ENCODE assay signal across 17 cellular contexts in genomic region chr1:17149771-17150170, GRCh38. TPM values are rescaled to one million over a fixed set of nuclear protein-coding genes. Genes with fewer than 3 reads are reported as not detected.
DNase-seq lines count a peak whose midpoint lies in the region; ATAC-seq, FAIRE-seq and TF ChIP-seq lines count a peak whose summit lies in the region.
"Had no signal": no experiment of that assay in that cellular context is flagged by ENCODE, and none has a peak within 500 bp of the region (broad histone marks: within the 10 kb centered on the region; RNA-seq: fewer than 3 reads in every experiment).

No MANE protein-coding gene starts in this region.

- POLR2A ChIA-PET in K562 (lab: Yijun Ruan, JAX), result interaction anchor here (1.0 to 1.2 kb wide), 3 partner anchors 12 to 244 kb away, joined by 3 to 5 read pairs (median 5); no protein-coding TSS in a partner anchor

- H3K9ac ChIP-seq in OCI-LY3 (ENCODE audit: low read length) (peak overlapping the region; percentile 23; the same call in 1 of the 2 replicates), K562 (ENCODE audit: insufficient read depth in 1 of 2, low read depth in 2 of 2, low read length in 2 of 2) (no peak overlapping the region)
- H3K9ac ChIP-seq: BLaER1 treated with 17β-estradiol and CSF1 and Interleukin-3, amounts not matched to agents 10 nM and 100 nM had no signal

- H3K4me1 ChIP-seq in OCI-LY3 (ENCODE audit: low read length) (peaks cover 16% of the 10 kb centered on the region), K562 (replicated peaks in 1 of 2; ENCODE audit: control insufficient read depth in 2 of 2, insufficient read depth in 2 of 2, low read length in 2 of 2) (peaks cover 0 to 6% of the 10 kb centered on the region in 2 experiments; a peak in 1 of 5 replicates), right lobe of liver (no peaks in the 10 kb centered on the region)

- H3K9me3 ChIP-seq in OCI-LY3 (ENCODE audit: insufficient read depth, low read length), result no peaks in the 10 kb centered on the region
- no peaks in the 10 kb centered on the region for H3K9me3 ChIP-seq in K562 (replicated peaks; ENCODE audit: control insufficient read depth, insufficient read depth, low read depth, low read length)
- no peaks in the 10 kb centered on the region for H3K9me3 ChIP-seq in right lobe of liver

- BruUV-seq in K562 (replicated peaks; lab: Mats Ljungman, UMichigan), result no TSS peak

- TF ChIP-seq POLR2A in K562 (conservative IDR thresholded peaks at IDR 0.05) (no peak), right lobe of liver (IDR thresholded peaks at IDR 0.05) (no peak)

- DNase-seq in GM13976 (ENCODE audit: low spot score) (peak; percentile 7), K562 (ENCODE audit: extremely low read depth in 1 of 4, low spot score in 3 of 4) (no peak), left colon (no peak), right lobe of liver (no peak)
- no peak for DNase-seq in NK-92 treated with Interleukin-12 subunit alpha and Interleukin-12 subunit beta, amount 100 ng/mL, for 24 hours (lab: John Stamatoyannopoulos, UW)
- DNase-seq: 8988T; CD4-positive, CD25-positive, alpha-beta regulatory T cell; DMS79; GOT3; HCEC 1CT had no signal

- H3K27ac ChIP-seq in OCI-LY3 (ENCODE audit: low read length) (peak overlapping the region; percentile 44), K562 (ENCODE audit: extremely low read depth, low read depth, low read length) (no peak overlapping the region), right lobe of liver (no peak overlapping the region)
- H3K27ac ChIP-seq: BLaER1 treated with 17β-estradiol and CSF1 and Interleukin-3, amounts not matched to agents 10 nM and 100 nM had no signal

- H3K4me3 ChIP-seq in OCI-LY3 (ENCODE audit: low read length) (peak overlapping the region; percentile 57; the same call in 1 of the 2 replicates), K562 (no peak overlapping the region), right lobe of liver (no peak overlapping the region)
- H3K4me3 ChIP-seq: BLaER1 treated with 17β-estradiol and CSF1 and Interleukin-3, amounts not matched to agents 10 nM and 100 nM; GM12878 had no signal

- H3K4me2 ChIP-seq in OCI-LY3 (ENCODE audit: low read length) (peak overlapping the region; percentile 87), K562 (ENCODE audit: insufficient read depth, low read length) (no peak overlapping the region)

- peak overlapping the region; percentile 93 for H2AFZ ChIP-seq in OCI-LY3 (ENCODE audit: low read depth, low read length)
- H2AFZ ChIP-seq in K562 (ENCODE audit: low read depth, low read length), result no peak overlapping the region

- TF ChIP-seq RAD21 in K562 (CRISPR knock-in tag; conservative IDR thresholded peaks at IDR 0.05 in 1 of 2, IDR thresholded peaks at IDR 0.05 in 1 of 2), result no peak

- H3K79me2 ChIP-seq in OCI-LY3 (ENCODE audit: low read length) (no peaks in the 10 kb centered on the region), K562 (ENCODE audit: control insufficient read depth, insufficient read depth, low read length) (no peaks in the 10 kb centered on the region)

- H4K20me1 ChIP-seq in OCI-LY3 (ENCODE audit: insufficient read depth, low read length) (no peaks in the 10 kb centered on the region), K562 (replicated peaks; ENCODE audit: control insufficient read depth, insufficient read depth, low read length) (no peaks in the 10 kb centered on the region)
- H4K20me1 ChIP-seq: BLaER1 treated with 17β-estradiol and CSF1 and Interleukin-3, amounts not matched to agents 10 nM and 100 nM had no signal

- no peaks in the 10 kb centered on the region for H3K36me3 ChIP-seq in OCI-LY3 (replicated peaks; ENCODE audit: low read depth, low read length)
- H3K36me3 ChIP-seq in K562 (ENCODE audit: control insufficient read depth, insufficient read depth, low read length), result no peaks in the 10 kb centered on the region
- no peaks in the 10 kb centered on the region for H3K36me3 ChIP-seq in right lobe of liver
- H3K36me3 ChIP-seq: BLaER1 treated with 17β-estradiol and CSF1 and Interleukin-3, amounts not matched to agents 10 nM and 100 nM had no signal

- no peak for TF ChIP-seq CTCF in GM13976 (IDR thresholded peaks at IDR 0.05; ENCODE audit: borderline replicate concordance, control extremely low read depth, extremely low read depth, insufficient read depth, missing control alignments)
- TF ChIP-seq CTCF in OCI-LY3 (IDR thresholded peaks at IDR 0.05; ENCODE audit: low read depth, low read length), result no peak
- TF ChIP-seq CTCF in K562 (IDR thresholded peaks at IDR 0.05 in 2 of 3, conservative IDR thresholded peaks at IDR 0.05 in 1 of 3; ENCODE audit: insufficient read depth in 2 of 3, low read depth in 1 of 3, low read length in 3 of 3), result no peak
- TF ChIP-seq CTCF in right lobe of liver (IDR thresholded peaks at IDR 0.05), result no peak

- CTCF ChIA-PET in K562 (lab: Yijun Ruan, JAX; ENCODE audit: low intra/inter-chr PET ratio), result no interaction called here

- in situ Hi-C loops in GM13976 (cut with MboI; ENCODE audit: low sequenced_read_pairs, unreplicated experiment) (no loop called here), K562 (cut with MboI) (no loop called here)

- intact Hi-C loops in K562 (cut with micrococcal nuclease), result no loop called here
- intact Hi-C loops in left colon (cut with DNase I, micrococcal nuclease), result no loop called here
- intact Hi-C loops in right lobe of liver (cut with DNase I), result no loop called here

- H3K9me1 ChIP-seq in K562 (ENCODE audit: control insufficient read depth, insufficient read depth, low read length), result no peaks in the 10 kb centered on the region

- WGBS in K562 (ENCODE audit: insufficient coverage, low coverage, missing lambda C conversion rate), result 12% methylated on average over 7 of the region's 8 CpGs
- WGBS in right lobe of liver (ENCODE audit: insufficient coverage, low coverage, low lambda C conversion rate, missing lambda C conversion rate), result 54% methylated on average over 5 of the region's 8 CpGs

- no peak for FAIRE-seq in K562 (lab: Jason Lieb, UNC)
- FAIRE-seq: GM12878 had no signal

- TF ChIP-seq EP300 in K562 (IDR thresholded peaks at IDR 0.05; ENCODE audit: low read length), result no peak

- ATAC-seq in K562 (0 out of 3 replicates have a peak, but pooled peaks have one; percentile 32), left colon (peak; percentile 40), HG03108 (IDR thresholded peaks at IDR 0.05; ENCODE audit: unreplicated experiment) (no peak), right lobe of liver (no peak)
- ATAC-seq: GM12878 had no signal

- H3K27me3 ChIP-seq in OCI-LY3 (ENCODE audit: low read depth, low read length), result no peaks in the 10 kb centered on the region
- H3K27me3 ChIP-seq in K562 (ENCODE audit: control insufficient read depth in 2 of 2, insufficient read depth in 2 of 2, low read length in 2 of 2), result peaks cover 27 to 41% of the 10 kb centered on the region in 2 experiments
- H3K27me3 ChIP-seq in right lobe of liver, result peaks cover 0 to 5% of the 10 kb centered on the region in 2 donors
- H3K27me3 ChIP-seq: BLaER1 treated with 17β-estradiol and CSF1 and Interleukin-3, amounts not matched to agents 10 nM and 100 nM had no signal

TF ChIP-seq in K562, 482 proteins besides CTCF, POLR2A, EP300 and RAD21 (continues in another document):
- peak; percentile 11 for TF ChIP-seq DACH1 (IDR thresholded peaks at IDR 0.05; ENCODE audit: partially characterized antibody)

RNA-seq across cellular contexts. Expression of gene PADI2, which starts 30.5 kb away (rescaled TPM):
- not detected in 2 replicates for total RNA-seq in K562 (2011; cell fraction: chromatin; rRNA removed; ENCODE audit: low replicate concordance)
- not detected in 2 replicates for total RNA-seq in K562 (2011; cell fraction: nucleolus; rRNA removed)
- not detected in 2 replicates for total RNA-seq in K562 (2011; cell fraction: nucleoplasm; rRNA removed)
- total RNA-seq in K562 (2014; rRNA removed) (not detected in 2 replicates), K562 (2014; rRNA removed; fragmentation: Illumina TruSeq; extraction: Trizol) (not detected in 2 replicates), K562 (2015; rRNA removed; fragmentation: Illumina TruSeq; extraction: Trizol) (not detected in 2 replicates), K562 (2021) (0.11 and 0.13 TPM in 2 replicates), left colon (100 to 1,000 TPM; 276 to 278 TPM), right lobe of liver (1 to 10 TPM in 1 of 6 experiments, under 1 TPM in 5; 0.20 to 1.4 (median 0.78) TPM)
- polyA plus RNA-seq in K562 (2011; rRNA removed) (0.01 TPM in 2 replicates), K562 (2014; fragmentation: Illumina TruSeq; extraction: Trizol) (not detected in 2 replicates), K562 (2014; fragmentation: Nextera tagmentation; extraction: Ambion mirVana) (under 1 TPM; 0.01 TPM), K562 (2014; rRNA removed) (not detected in 2 replicates)
- 0.03 TPM in 1 of 2 replicates, not detected in the other for polyA plus RNA-seq in K562 (2011; cell fraction: cytosol; rRNA removed)
- polyA plus RNA-seq in K562 (2011; cell fraction: nucleus; rRNA removed), result not detected in 2 replicates
- 0.05 TPM in 1 of 2 replicates, not detected in the other for polyA plus RNA-seq in K562 (2012)
- not detected in 2 replicates for polyA minus RNA-seq in K562 (2011; rRNA and poly(A)+ RNA removed)
- not detected in 2 replicates for polyA minus RNA-seq in K562 (2011; cell fraction: cytosol; rRNA and poly(A)+ RNA removed)
- not detected in 2 replicates for polyA minus RNA-seq in K562 (2011; cell fraction: nucleus; rRNA and poly(A)+ RNA removed)
- total RNA-seq: CD4-positive, CD25-positive, alpha-beta regulatory T cell; HT1080 had no signal

RNA-seq across cellular contexts. Expression of gene PADI1, which starts 55.2 kb away (rescaled TPM):
- total RNA-seq in K562 (2011; cell fraction: chromatin; rRNA removed; ENCODE audit: low replicate concordance), result not detected in 2 replicates
- total RNA-seq in K562 (2011; cell fraction: nucleolus; rRNA removed), result not detected in 2 replicates
- not detected in 2 replicates for total RNA-seq in K562 (2011; cell fraction: nucleoplasm; rRNA removed)
- total RNA-seq in K562 (2014; rRNA removed) (not detected in 2 replicates), K562 (2014; rRNA removed; fragmentation: Illumina TruSeq; extraction: Trizol) (not detected in 2 replicates), K562 (2015; rRNA removed; fragmentation: Illumina TruSeq; extraction: Trizol) (not detected in 2 replicates), K562 (2021) (not detected in 2 replicates), left colon (under 1 TPM; 0.27 to 0.47 TPM), right lobe of liver (1 to 10 TPM in 2 of 6 experiments, under 1 TPM in 2, not detected in 2; 0.44 to 1.4 (median 0.92) TPM)
- polyA plus RNA-seq in K562 (2011; rRNA removed) (not detected in 2 replicates), K562 (2014; fragmentation: Illumina TruSeq; extraction: Trizol) (not detected in 2 replicates), K562 (2014; fragmentation: Nextera tagmentation; extraction: Ambion mirVana) (not detected), K562 (2014; rRNA removed) (not detected in 2 replicates)
- polyA plus RNA-seq in K562 (2011; cell fraction: cytosol; rRNA removed), result not detected in 2 replicates
- not detected in 2 replicates for polyA plus RNA-seq in K562 (2011; cell fraction: nucleus; rRNA removed)
- 0.03 TPM in 1 of 2 replicates, not detected in the other for polyA plus RNA-seq in K562 (2012)
- polyA minus RNA-seq in K562 (2011; rRNA and poly(A)+ RNA removed), result not detected in 2 replicates
- polyA minus RNA-seq in K562 (2011; cell fraction: cytosol; rRNA and poly(A)+ RNA removed), result not detected in 2 replicates
- not detected in 2 replicates for polyA minus RNA-seq in K562 (2011; cell fraction: nucleus; rRNA and poly(A)+ RNA removed)
- total RNA-seq: CD4-positive, CD25-positive, alpha-beta regulatory T cell; G401; GM12878 had no signal
- polyA plus RNA-seq: CD4-positive, CD25-positive, alpha-beta regulatory T cell; IgD-negative memory B cell had no signal

Comparison
In these comparisons a context has a peak if more than half of its experiments do, and no peak if none do; other contexts are left out.
1. ATAC-seq: peak in K562 (single experiment) and left colon (single experiment); none in HG03108 (single experiment) and right lobe of liver (0 of 4).
2. RNA of gene PADI2, which starts 30.5 kb away (total RNA-seq): 276 to 278 TPM in left colon; 0.20 to 1.4 TPM in right lobe of liver and 0.11 to 0.13 TPM in K562; every median in the first group is over 100 times any median in the second.